In the genomic region with DNA sequence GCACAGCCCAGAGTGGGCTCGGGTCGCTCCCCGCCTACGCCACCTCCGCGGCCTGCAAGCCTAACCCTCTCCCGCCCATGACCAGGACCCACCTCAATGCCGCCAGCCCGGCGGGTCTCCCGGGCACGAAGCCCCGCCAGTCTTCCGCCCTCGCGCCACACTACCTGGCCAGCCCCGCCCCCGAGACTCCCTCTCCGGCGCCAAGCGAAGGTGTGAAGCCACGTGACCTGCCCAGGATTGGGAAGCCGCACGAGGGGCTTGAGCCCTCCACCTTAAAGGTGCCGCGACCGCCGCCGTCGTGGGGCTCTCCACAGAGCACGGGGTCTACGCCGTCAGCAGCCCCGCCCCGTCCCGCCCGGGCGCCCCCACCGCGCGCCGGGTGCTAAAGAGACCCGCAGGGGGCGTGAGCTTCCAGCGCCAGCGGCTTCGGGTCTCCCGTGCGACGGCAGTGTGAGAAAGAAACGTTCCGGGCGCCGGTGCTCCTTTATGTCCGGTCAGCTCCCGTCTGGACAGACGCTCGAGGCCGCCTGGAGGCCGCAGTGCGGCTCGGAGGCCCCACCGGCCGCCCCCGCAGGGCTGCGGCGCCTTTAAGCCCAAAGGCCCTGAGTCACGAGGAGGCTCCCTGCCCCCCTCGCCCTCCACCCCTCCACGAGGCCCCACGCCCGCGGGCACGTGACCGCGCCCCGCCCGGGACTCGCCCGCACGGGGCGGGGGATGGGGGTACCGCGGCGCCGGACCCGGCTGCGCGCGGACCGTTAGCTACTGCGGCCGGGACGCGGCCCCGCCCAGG, we compare ENCODE assay signal across 8 cellular contexts. TPM values are rescaled to one million over a fixed set of nuclear protein-coding genes. Genes with fewer than 3 reads are reported as not detected.
DNase-seq lines count a peak whose midpoint lies in the region; ATAC-seq and TF ChIP-seq lines count a peak whose summit lies in the region.

A gene (minus strand): TSS at position 319 of the 790 bp plus-strand sequence. CDS start 18,904 bp downstream, outside the sequence.

- H3K4me3 ChIP-seq in AG04449 (ENCODE audit: low read depth, low read length): peak within 1 kb of the TSS; percentile 40
- peak within 1 kb of the TSS; percentile 40 to 43 (median 41) for H3K4me3 ChIP-seq in mammary epithelial cell (replicated peaks in 1 of 3; ENCODE audit: insufficient read depth in 1 of 3, low read depth in 2 of 3, low read length in 3 of 3)
- peak within 1 kb of the TSS; percentile 16 to 76 (median 54) for H3K4me3 ChIP-seq in spleen

- DNase-seq in AG04449 (ENCODE audit: low read depth, low spot score) (no peak), T-helper 17 cell (no peak), mammary epithelial cell (peak; percentile 6), immature natural killer cell (peak; percentile 6 to 9 (median 6)), spleen (no peak), cerebellar nuclear complex (lab: John Stamatoyannopoulos, UW) (no peak)

- BruUV-seq in mammary epithelial cell (replicated peaks; lab: Mats Ljungman, UMichigan): no TSS peak

- H3K36me3 ChIP-seq in mammary epithelial cell (ENCODE audit: insufficient read depth, low read length) (no peaks in the 10 kb centered on the region), spleen (no peaks in the 10 kb centered on the region)

- H3K27me3 ChIP-seq in mammary epithelial cell (ENCODE audit: insufficient read depth, low read length): peaks cover 29% of the 10 kb centered on the region
- H3K27me3 ChIP-seq in spleen (replicated peaks in 1 of 7): peaks cover 0 to 90% (median 63%) of the 10 kb centered on the region in 7 donors

- dilution Hi-C loops in mammary epithelial cell (cut with HindIII; ENCODE audit: low sequenced_read_pairs): no loop called here

- intact Hi-C loops in mammary epithelial cell (cut with micrococcal nuclease): loop anchor here (5.0 to 10.0 kb wide), 2 partner anchors 58 to 165 kb away; a partner anchor contains a TSS
- intact Hi-C loops in spleen (cut with DNase I; ENCODE audit: low total_unique reads): no loop called here

- TF ChIP-seq CTCF in AG04449 (IDR thresholded peaks at IDR 0.05; ENCODE audit: insufficient read depth, low read length, missing control alignments): peak; percentile 2
- peak in 1 of 2 donors; percentile 20 for TF ChIP-seq CTCF in mammary epithelial cell (conservative IDR thresholded peaks at IDR 0.05 in 1 of 2, IDR thresholded peaks at IDR 0.05 in 1 of 2; ENCODE audit: extremely low read depth in 1 of 2, insufficient read depth in 1 of 2, low read depth in 1 of 2, low read length in 2 of 2)
- TF ChIP-seq CTCF in spleen (IDR thresholded peaks at IDR 0.05 in 8 of 11, conservative IDR thresholded peaks at IDR 0.05 in 3 of 11): peak in 2 of 11 experiments; percentile 19 to 28

- H3K9me3 Mint-ChIP-seq in immature natural killer cell: peaks cover 0 to 4% (median 0%) of the 10 kb centered on the region in 6 donors

- ATAC-seq in GM21723 (IDR thresholded peaks at IDR 0.05; ENCODE audit: unreplicated experiment) (peak; percentile 68), T-helper 17 cell (peak; percentile 68), HG02840 (IDR thresholded peaks at IDR 0.05; ENCODE audit: low FRiP score, unreplicated experiment) (no peak)

- peaks cover 11% of the 10 kb centered on the region for H3K4me1 Mint-ChIP-seq in T-helper 17 cell
- H3K4me1 Mint-ChIP-seq in immature natural killer cell: peaks cover 0 to 6% of the 10 kb centered on the region in 2 donors

- WGBS in mammary epithelial cell (ENCODE audit: low coverage, missing lambda C conversion rate): 0% methylated on average over 2 of the region's 96 CpGs
- WGBS in spleen, 5 donors: 0 to 17% (median 12%) methylated on average over 1 to 96 of the region's 96 CpGs

- H3K27me3 Mint-ChIP-seq in T-helper 17 cell (peaks cover 65% of the 10 kb centered on the region), immature natural killer cell (ENCODE audit: low read depth in 3 of 3) (peaks cover 16 to 38% (median 17%) of the 10 kb centered on the region in 3 donors)

- peaks cover 12% of the 10 kb centered on the region for H3K4me1 ChIP-seq in mammary epithelial cell (ENCODE audit: insufficient read depth, low read length)
- H3K4me1 ChIP-seq in spleen: peaks cover 11 to 27% (median 23%) of the 10 kb centered on the region in 6 donors

- H3K9ac ChIP-seq in mammary epithelial cell (ENCODE audit: insufficient read depth, low read length): no peak within 1 kb of the TSS

- no peaks in the 10 kb centered on the region for H4K20me1 ChIP-seq in mammary epithelial cell (ENCODE audit: insufficient read depth, low read length)

- H3K36me3 Mint-ChIP-seq in T-helper 17 cell (ENCODE audit: low read depth) (peaks cover 4% of the 10 kb centered on the region), immature natural killer cell (no peaks in the 10 kb centered on the region)

- H2AFZ ChIP-seq in mammary epithelial cell (ENCODE audit: low read depth, low read length): peak within 1 kb of the TSS; percentile 84

- TF ChIP-seq POLR2A in spleen (IDR thresholded peaks at IDR 0.05): no peak

- POLR2A ChIA-PET in AG04449 (lab: Yijun Ruan, JAX): no interaction called here

- no peak within 1 kb of the TSS for H3K27ac Mint-ChIP-seq in T-helper 17 cell
- no peak within 1 kb of the TSS for H3K27ac Mint-ChIP-seq in immature natural killer cell

- in situ Hi-C loops in mammary epithelial cell (cut with MboI; ENCODE audit: low sequenced_read_pairs in 2 of 2): no loop called here

- H3K4me3 Mint-ChIP-seq in T-helper 17 cell (peak within 1 kb of the TSS; percentile 80), immature natural killer cell (peak within 1 kb of the TSS; percentile 62 to 71 (median 70))

- CTCF ChIA-PET in AG04449 (lab: Yijun Ruan, JAX): no interaction called here
- CTCF ChIA-PET in mammary epithelial cell (lab: Charles Lee; ENCODE audit: low non-redundant PET): no interaction called here

- H3K27ac ChIP-seq in mammary epithelial cell (ENCODE audit: insufficient read depth, low read depth, low read length): no peak within 1 kb of the TSS
- H3K27ac ChIP-seq in spleen: no peak within 1 kb of the TSS

- H3K4me2 ChIP-seq in mammary epithelial cell (ENCODE audit: insufficient read depth, low read depth, low read length): peak within 1 kb of the TSS; percentile 88

- H3K9me3 ChIP-seq in T-helper 17 cell (ENCODE audit: control insufficient read depth, low read length, poor library complexity, severe bottlenecking): no peaks in the 10 kb centered on the region
- H3K9me3 ChIP-seq in mammary epithelial cell (replicated peaks; ENCODE audit: insufficient read depth, low read length): no peaks in the 10 kb centered on the region
- H3K9me3 ChIP-seq in spleen: no peaks in the 10 kb centered on the region

- no peaks in the 10 kb centered on the region for H3K79me2 ChIP-seq in mammary epithelial cell (ENCODE audit: insufficient read depth, low read length)

RNA-seq across cellular contexts. Expression of the gene that starts here (rescaled TPM):
- total RNA-seq in T-helper 17 cell: under 1 TPM; 0.32 to 0.50 TPM
- total RNA-seq in mammary epithelial cell: 1 to 10 TPM in 1 of 2 donors, under 1 TPM in 1; 0.38 to 8.7 TPM
- 0.37 TPM for polyA plus RNA-seq in mammary epithelial cell
- not detected for polyA minus RNA-seq in mammary epithelial cell
- polyA plus RNA-seq in immature natural killer cell: not detected
- 1 to 10 TPM in 1 of 7 donors, under 1 TPM in 6; 0.09 to 1.2 (median 0.46) TPM for total RNA-seq in spleen
- under 1 TPM; 0.39 to 0.48 (median 0.47) TPM for polyA plus RNA-seq in spleen

Comparison
In these comparisons a context has a peak if more than half of its experiments do, and no peak if none do; other contexts are left out.
1. Peak in ATAC-seq in T-helper 17 cell; RNA of the gene not detected or under 1 TPM.
2. Peak in DNase-seq in immature natural killer cell; RNA of the gene not detected or under 1 TPM.